Comparison of ENCODE assay signal across 9 cellular contexts in genomic region chr18:43620936-43621335, GRCh38.
DNase-seq lines count a peak whose midpoint lies in the region; ATAC-seq, FAIRE-seq and TF ChIP-seq lines count a peak whose summit lies in the region.
"Had no signal": no experiment of that assay in that cellular context is flagged by ENCODE, and none has a peak within 500 bp of the region (broad histone marks: within the 10 kb centered on the region; RNA-seq: fewer than 3 reads in every experiment).

No MANE protein-coding gene starts in this region.

- no peak overlapping the region for H3K18ac ChIP-seq in mesendoderm (ENCODE audit: low read length)

- no peak overlapping the region for H3K4me3 ChIP-seq in mesendoderm (ENCODE audit: low read length)

- no peak overlapping the region for H3K4ac ChIP-seq in mesendoderm (ENCODE audit: low read depth, low read length)

- H3K36me3 ChIP-seq in mesendoderm (ENCODE audit: control insufficient read depth, insufficient read depth, low read length), result no peaks in the 10 kb centered on the region

- H3K79me1 ChIP-seq in mesendoderm (ENCODE audit: low read length), result no peaks in the 10 kb centered on the region

- H3K36me3 Mint-ChIP-seq in activated naive CD4-positive, alpha-beta T cell treated with anti-CD3 and anti-CD28 coated beads, Interleukin-2, amount 50 U/mL, for 72 hours, result no peaks in the 10 kb centered on the region

- FAIRE-seq in GM12892 (lab: Jason Lieb, UNC), result peak; percentile 74

- no peak overlapping the region for H3K4me2 ChIP-seq in mesendoderm (ENCODE audit: low read length)

- H3K9me3 Mint-ChIP-seq in activated naive CD4-positive, alpha-beta T cell treated with anti-CD3 and anti-CD28 coated beads, Interleukin-2, amount 50 U/mL, for 72 hours, result no peaks in the 10 kb centered on the region
- H3K9me3 Mint-ChIP-seq: central memory CD8-positive, alpha-beta T cell had no signal

- peak; percentile 16 for DNase-seq in A172 (ENCODE audit: low spot score)
- DNase-seq in GM12892 (ENCODE audit: insufficient read length), result no peak
- peak; percentile 30 for DNase-seq in NCI-H345 treated with DMSO at 0.1 percent for 48 hours (lab: John Stamatoyannopoulos, UW; ENCODE audit: unreplicated experiment)
- peak; percentile 39 for DNase-seq in dedifferentiated amniotic fluid mesenchymal stem cell (ENCODE audit: extremely low spot score)
- DNase-seq in mesendoderm, result peak; percentile 52
- no peak for DNase-seq in activated naive CD4-positive, alpha-beta T cell treated with anti-CD3 and anti-CD28 coated beads, Interleukin-2, amount 50 U/mL, for 72 hours (ENCODE audit: low spot score in 2 of 2)
- DNase-seq in activated gamma-delta T cell treated with Interleukin-2 at 50 U/mL for 16 hours, result no peak

- no peak overlapping the region for H3K23ac ChIP-seq in mesendoderm (ENCODE audit: low read length)

- no peaks in the 10 kb centered on the region for H3K27me3 ChIP-seq in mesendoderm (ENCODE audit: insufficient read depth, low read length, poor library complexity)

- no peak for TF ChIP-seq POLR2A in GM12892 (IDR thresholded peaks at IDR 0.05; ENCODE audit: low read depth, low read length)

- H2BK15ac ChIP-seq in mesendoderm (replicated peaks; ENCODE audit: low read depth), result no peak overlapping the region

- H2BK5ac ChIP-seq in mesendoderm (ENCODE audit: low read length), result no peak overlapping the region

- H2AK5ac ChIP-seq in mesendoderm (ENCODE audit: low read length), result no peak overlapping the region

- H3K4me1 ChIP-seq in mesendoderm (ENCODE audit: control insufficient read depth, low read depth, low read length), result no peaks in the 10 kb centered on the region

- peak; percentile 68 for ATAC-seq in HG03039 (IDR thresholded peaks at IDR 0.05; ENCODE audit: unreplicated experiment)
- no peak for ATAC-seq in activated naive CD4-positive, alpha-beta T cell treated with anti-CD3 and anti-CD28 coated beads, Interleukin-2, amount 50 U/mL, for 72 hours

- 100% methylated on average over 1 of the region's 2 CpGs for WGBS in mesendoderm (ENCODE audit: extremely low coverage, insufficient coverage, low lambda C conversion rate)

- H3K27ac Mint-ChIP-seq in activated naive CD4-positive, alpha-beta T cell treated with anti-CD3 and anti-CD28 coated beads, Interleukin-2, amount 50 U/mL, for 72 hours, result no peak overlapping the region

- no peak overlapping the region for H3K9ac ChIP-seq in mesendoderm (ENCODE audit: low read length)

- H4K8ac ChIP-seq in mesendoderm (ENCODE audit: low read depth, low read length), result no peak overlapping the region

- no peaks in the 10 kb centered on the region for H3K79me2 ChIP-seq in mesendoderm (ENCODE audit: control insufficient read depth, insufficient read depth, low read length)

- no peak overlapping the region for H3K56ac ChIP-seq in mesendoderm (ENCODE audit: low read length)

- no peak overlapping the region for H4K5ac ChIP-seq in mesendoderm (ENCODE audit: low read length)

- H2BK120ac ChIP-seq in mesendoderm (ENCODE audit: low read depth, low read length), result no peak overlapping the region

- H3K27ac ChIP-seq in mesendoderm (ENCODE audit: low read depth, low read length), result no peak overlapping the region

Comparison
In these comparisons a context has a peak if more than half of its experiments do, and no peak if none do; other contexts are left out.
1. DNase-seq: peak in A172 (single experiment), NCI-H345 treated with DMSO at 0.1 percent for 48 hours (single experiment), dedifferentiated amniotic fluid mesenchymal stem cell (single experiment) and mesendoderm (single experiment); none in GM12892 (single experiment), activated naive CD4-positive, alpha-beta T cell treated with anti-CD3 and anti-CD28 coated beads, Interleukin-2, amount 50 U/mL, for 72 hours (0 of 2) and activated gamma-delta T cell treated with Interleukin-2 at 50 U/mL for 16 hours (single experiment).